Comparison of ENCODE assay signal across 17 cellular contexts in genomic region chr14:86815341-86815740, GRCh38.
"Had no signal": no experiment of that assay in that cellular context is flagged by ENCODE, and none has a peak within 500 bp of the region (broad histone marks: within the 10 kb centered on the region; RNA-seq: fewer than 3 reads in every experiment).

No MANE protein-coding gene starts in this region.

- DNase-seq: KBM-7, MM.1S, NCI-H1092 treated with DMSO at 0.1 percent for 48 hours, NCI-H1436 treated with DMSO at 0.1 percent for 48 hours, NCI-H1694, NCI-H187 treated with DMSO at 0.1 percent for 48 hours, NCI-H2081, NCI-H2107, NCI-H226, NCI-H446, NCI-H510A, NCI-H524 treated with DMSO at 0.1 percent for 48 hours, NCI-H69, NCI-H774, Right ventricle myocardium superior, RPMI8226, SIG-M5 had no signal
